Comparison of ENCODE assay signal across 8 cellular contexts in genomic region chr15:83067638-83067962, GRCh38. TPM values are rescaled to one million over a fixed set of nuclear protein-coding genes. Genes with fewer than 3 reads are reported as not detected.
DNase-seq lines count a peak whose midpoint lies in the region; FAIRE-seq and TF ChIP-seq lines count a peak whose summit lies in the region.

No MANE protein-coding gene starts in this region.

- no peaks in the 10 kb centered on the region for H4K20me1 ChIP-seq in neural cell (ENCODE audit: insufficient read depth)

- H3F3A ChIP-seq in neural cell (ENCODE audit: insufficient read depth, low read length, poor library complexity, severe bottlenecking): no peaks in the 10 kb centered on the region

- H2AFZ ChIP-seq in neural cell (ENCODE audit: low read depth, low read length): peak overlapping the region; percentile 93

- H3K79me2 ChIP-seq in neural cell (replicated peaks; ENCODE audit: insufficient read depth, low read length): peaks cover 33% of the 10 kb centered on the region

- no peak for TF ChIP-seq RAD21 in neural cell (conservative IDR thresholded peaks at IDR 0.05)

- H3K9ac ChIP-seq in neural cell (ENCODE audit: low read length): peak overlapping the region; percentile 88

- H3K4me3 ChIP-seq in BE2C (ENCODE audit: low read depth, low read length) (peak overlapping the region; percentile 100), NB4 (ENCODE audit: low read depth, low read length) (peak overlapping the region; percentile 54), ectodermal cell (ENCODE audit: insufficient read depth, low read depth, low read length) (peak overlapping the region; percentile 86), neural cell (ENCODE audit: low read length) (peak overlapping the region; percentile 72)

- H3K9me3 ChIP-seq in BE2C: peaks cover 6% of the 10 kb centered on the region
- H3K9me3 ChIP-seq in ectodermal cell (ENCODE audit: control insufficient read depth, low read length): no peaks in the 10 kb centered on the region
- no peaks in the 10 kb centered on the region for H3K9me3 ChIP-seq in neural cell (ENCODE audit: low read length)

- H3K4me1 ChIP-seq in BE2C (no peaks in the 10 kb centered on the region), ectodermal cell (ENCODE audit: control insufficient read depth, insufficient read depth, low read length) (peaks cover 9% of the 10 kb centered on the region)

- H3K27me3 ChIP-seq in BE2C: no peaks in the 10 kb centered on the region
- H3K27me3 ChIP-seq in ectodermal cell (ENCODE audit: control insufficient read depth, insufficient read depth, low read length, poor library complexity, severe bottlenecking): no peaks in the 10 kb centered on the region
- H3K27me3 ChIP-seq in neural cell (ENCODE audit: insufficient read depth, low read depth, low read length): no peaks in the 10 kb centered on the region

- no peaks in the 10 kb centered on the region for H3K9me2 ChIP-seq in neural cell (ENCODE audit: insufficient read depth, low read length)

- H3K36me3 ChIP-seq in BE2C (peaks cover 16% of the 10 kb centered on the region), ectodermal cell (ENCODE audit: control insufficient read depth, insufficient read depth, low read length) (no peaks in the 10 kb centered on the region), neural cell (ENCODE audit: insufficient read depth, low read length) (no peaks in the 10 kb centered on the region)

- no peak for TF ChIP-seq EP300 in neural cell (conservative IDR thresholded peaks at IDR 0.05; ENCODE audit: poor library complexity, severe bottlenecking)

- no peak for TF ChIP-seq POLR2A in NB4 (IDR thresholded peaks at IDR 0.05; ENCODE audit: extremely low read depth, insufficient read length)

- FAIRE-seq in GM19239 (lab: Jason Lieb, UNC) (no peak), urothelium cell line (lab: Jason Lieb, UNC) (no peak)

- WGBS in ectodermal cell, 2 experiments: 78 to 87% methylated on average over 11 to 12 of the region's 12 CpGs

- peak overlapping the region; percentile 55 for H3K4me2 ChIP-seq in neural cell (ENCODE audit: low read length)

- no peak for TF ChIP-seq CTCF in BE2C (IDR thresholded peaks at IDR 0.05; ENCODE audit: low read depth, low read length)
- TF ChIP-seq CTCF in NB4 (IDR thresholded peaks at IDR 0.05; ENCODE audit: low read depth, low read length): no peak
- no peak for TF ChIP-seq CTCF in neural cell (IDR thresholded peaks at IDR 0.05; ENCODE audit: poor library complexity, severe bottlenecking)

- no peak for DNase-seq in BE2C
- DNase-seq in NB4 (ENCODE audit: low read depth): no peak
- no peak for DNase-seq in GM19239 (ENCODE audit: insufficient read length, low spot score)
- no peak for DNase-seq in DMS 273 (lab: John Stamatoyannopoulos, UW; ENCODE audit: unreplicated experiment)
- DNase-seq in urothelium cell line (ENCODE audit: low spot score): no peak
- DNase-seq in NCI-H2029 treated with DMSO at 0.1 percent for 48 hours (lab: John Stamatoyannopoulos, UW): no peak

- peak overlapping the region; percentile 46 for H3K27ac ChIP-seq in ectodermal cell (ENCODE audit: insufficient read depth, low read depth, low read length, poor library complexity, severe bottlenecking)
- H3K27ac ChIP-seq in neural cell (ENCODE audit: low read length): peak overlapping the region; percentile 79

TF ChIP-seq in neural cell, 6 proteins besides CTCF, POLR2A, EP300 and RAD21:
- TF ChIP-seq EZH2 (IDR thresholded peaks at IDR 0.05; ENCODE audit: borderline replicate concordance, insufficient read depth, low read length, poor library complexity, severe bottlenecking) (no peak), MXI1 (conservative IDR thresholded peaks at IDR 0.05; ENCODE audit: poor library complexity, severe bottlenecking) (no peak), SMC3 (conservative IDR thresholded peaks at IDR 0.05; ENCODE audit: poor library complexity) (no peak)

RNA-seq across cellular contexts. Expression of gene BTBD1, which starts 0.5 kb away (rescaled TPM):
- polyA plus RNA-seq in BE2C (2012; ENCODE audit: insufficient read depth, insufficient read length, low read depth): 37.0 TPM
- 28.7 TPM for polyA plus RNA-seq in ectodermal cell (2013, experiment 1 of 4)
- 31.8 TPM for polyA plus RNA-seq in ectodermal cell (2013, experiment 2 of 4)
- 26.1 TPM for polyA plus RNA-seq in ectodermal cell (2013, experiment 3 of 4)
- polyA plus RNA-seq in ectodermal cell (2013, experiment 4 of 4): 30.6 TPM
- 153 and 156 TPM in 2 replicates for polyA plus RNA-seq in neural cell
- 147 and 152 TPM in 2 replicates for polyA minus RNA-seq in neural cell

RNA-seq across cellular contexts. Expression of gene TM6SF1, which starts 39.8 kb away (rescaled TPM):
- 2.5 TPM for polyA plus RNA-seq in BE2C (2012; ENCODE audit: insufficient read depth, insufficient read length, low read depth)
- not detected for polyA plus RNA-seq in ectodermal cell (2013, experiment 1 of 4)
- polyA plus RNA-seq in ectodermal cell (2013, experiment 2 of 4): not detected
- not detected for polyA plus RNA-seq in ectodermal cell (2013, experiment 3 of 4)
- 0.24 TPM for polyA plus RNA-seq in ectodermal cell (2013, experiment 4 of 4)
- polyA plus RNA-seq in neural cell: 0.16 TPM in 1 of 2 replicates, not detected in the other
- 0.49 and 1.5 TPM in 2 replicates for polyA minus RNA-seq in neural cell

RNA-seq across cellular contexts. Expression of gene C15orf40, which starts 56.2 kb away (rescaled TPM):
- polyA plus RNA-seq in BE2C (2012; ENCODE audit: insufficient read depth, insufficient read length, low read depth): 16.4 TPM
- polyA plus RNA-seq in ectodermal cell (2013, experiment 1 of 4): 28.0 TPM
- 29.7 TPM for polyA plus RNA-seq in ectodermal cell (2013, experiment 2 of 4)
- polyA plus RNA-seq in ectodermal cell (2013, experiment 3 of 4): 17.2 TPM
- 21.7 TPM for polyA plus RNA-seq in ectodermal cell (2013, experiment 4 of 4)
- polyA plus RNA-seq in neural cell: 17.2 and 23.4 TPM in 2 replicates
- 13.8 and 21.9 TPM in 2 replicates for polyA minus RNA-seq in neural cell
